Comparison of ENCODE assay signal across 17 cellular contexts in the genomic region with DNA sequence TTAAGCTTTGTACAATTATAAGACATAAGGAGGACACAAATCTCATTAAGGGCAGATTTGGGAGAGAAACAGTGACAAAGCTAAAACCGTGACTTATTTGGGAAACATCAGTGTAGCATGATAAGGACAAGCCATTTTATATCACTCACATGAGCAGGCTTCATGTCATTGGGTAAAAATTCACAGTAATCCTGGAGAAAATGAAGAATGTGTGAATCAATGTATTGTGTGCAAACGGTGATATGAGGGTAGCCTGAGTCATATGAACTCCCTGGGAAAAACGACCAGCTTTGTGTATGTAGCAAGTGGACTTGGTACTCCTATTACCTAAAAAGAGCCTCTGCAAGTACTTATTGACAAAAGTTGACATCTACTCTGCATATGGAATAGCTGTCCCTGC. TPM values are rescaled to one million over a fixed set of nuclear protein-coding genes. Genes with fewer than 3 reads are reported as not detected.
DNase-seq lines count a peak whose midpoint lies in the region; ATAC-seq and TF ChIP-seq lines count a peak whose summit lies in the region.
"Had no signal": no experiment of that assay in that cellular context is flagged by ENCODE, and none has a peak within 500 bp of the region (broad histone marks: within the 10 kb centered on the region; RNA-seq: fewer than 3 reads in every experiment).

No MANE protein-coding gene starts in this region.

- H2AFZ ChIP-seq in PC-9: no peak overlapping the region
- H2AFZ ChIP-seq: parathyroid adenoma had no signal

- BruUV-seq in PC-9 (replicated peaks; lab: Mats Ljungman, UMichigan): no TSS peak

- H3K79me2 ChIP-seq in PC-9 (ENCODE audit: low read depth): no peaks in the 10 kb centered on the region
- H3K79me2 ChIP-seq: parathyroid adenoma had no signal

- H3K9me3 ChIP-seq in PC-9 (ENCODE audit: insufficient read depth, low read depth): no peaks in the 10 kb centered on the region
- H3K9me3 ChIP-seq: stomach had no signal

- no peak for TF ChIP-seq CTCF in PC-9 (conservative IDR thresholded peaks at IDR 0.05)

- no peaks in the 10 kb centered on the region for H3K9me2 ChIP-seq in PC-9 (ENCODE audit: insufficient read depth)

- POLR2A ChIA-PET in PC-9 (lab: Charles Lee; ENCODE audit: unreplicated experiment): interaction anchor here (0.5 kb wide), 1 partner anchor 44 kb away, joined by 3 read pairs; no protein-coding TSS in a partner anchor

- CTCF ChIA-PET in PC-9 (lab: Charles Lee): no interaction called here

- no peaks in the 10 kb centered on the region for H3K36me3 ChIP-seq in PC-9 (ENCODE audit: low read depth)
- H3K36me3 ChIP-seq: stomach had no signal

- ATAC-seq in HG03457 (IDR thresholded peaks at IDR 0.05; ENCODE audit: unreplicated experiment): no peak
- no peak for ATAC-seq in HG02981 (IDR thresholded peaks at IDR 0.05; ENCODE audit: unreplicated experiment)
- no peak for ATAC-seq in GM18498 (IDR thresholded peaks at IDR 0.05; ENCODE audit: unreplicated experiment)
- ATAC-seq: activated CD4-positive, CD25-positive, alpha-beta regulatory T cell treated with anti-CD3 and anti-CD28 coated beads, Interleukin-2, amount 50 U/mL, for 24 hours; CD8-positive, alpha-beta T cell had no signal

- H3K4me3 ChIP-seq in PC-9: peak overlapping the region; percentile 60; the same call in 1 of the 2 replicates
- no peak overlapping the region for H3K4me3 ChIP-seq in skeletal muscle cell (ENCODE audit: low read depth, low read length)
- H3K4me3 ChIP-seq: stomach had no signal

- H3K4me1 ChIP-seq in PC-9 (replicated peaks; ENCODE audit: insufficient read depth): peaks cover 47% of the 10 kb centered on the region
- H3K4me1 ChIP-seq: parathyroid adenoma had no signal

- no peaks in the 10 kb centered on the region for H4K20me1 ChIP-seq in PC-9 (ENCODE audit: insufficient read depth)

- H3F3A ChIP-seq in PC-9 (ENCODE audit: insufficient read depth, low read depth): peaks cover 31% of the 10 kb centered on the region

- peak overlapping the region; percentile 72 for H3K4me2 ChIP-seq in PC-9

- DNase-seq in GM04503 (ENCODE audit: low read depth) (peak; percentile 64), PC-9 (peak in 1 of 2 experiments; percentile 69), epithelial cell of prostate (ENCODE audit: low read depth, low spot score) (peak; percentile 49), skeletal muscle cell (ENCODE audit: low read depth) (peak; percentile 73)
- no peak for DNase-seq in stimulated activated CD4-positive, alpha-beta T cell treated with anti-CD3 and anti-CD28 coated beads, Interleukin-15, amount 100 ng/mL, for 24 hours
- DNase-seq: activated naive CD4-positive, alpha-beta T cell treated with anti-CD3 and anti-CD28 coated beads, Interleukin-2, amount 50 U/mL, for 16 hours; CD8-positive, alpha-beta T cell; NCI-H187; NCI-H748 treated with DMSO at 0.1 percent for 48 hours; RPMI8226; stomach had no signal

- intact Hi-C loops in PC-9 (cut with micrococcal nuclease; ENCODE audit: unreplicated experiment): no loop called here

- no peaks in the 10 kb centered on the region for H3K27me3 ChIP-seq in PC-9 (ENCODE audit: insufficient read depth, low read depth)
- H3K27me3 ChIP-seq: stomach had no signal

- H3K27ac ChIP-seq in PC-9 (peak overlapping the region; percentile 98), epithelial cell of prostate (peak overlapping the region; percentile 97)
- H3K27ac ChIP-seq: parathyroid adenoma, stomach had no signal

RNA-seq across cellular contexts. Expression of a gene that starts 6.0 kb away (rescaled TPM):
- 3.8 and 7.5 TPM in 2 replicates for total RNA-seq in PC-9 (2021)

RNA-seq across cellular contexts. Expression of a gene that starts 22.4 kb away (rescaled TPM):
- 3.9 and 4.8 TPM in 2 replicates for total RNA-seq in PC-9 (2021)
- total RNA-seq: CD8-positive, alpha-beta T cell had no signal

RNA-seq across cellular contexts. Expression of a gene that starts 38.1 kb away (rescaled TPM):
- not detected in 2 replicates for total RNA-seq in PC-9 (2021)
- total RNA-seq: CD8-positive, alpha-beta T cell; MCF 10A; stomach had no signal
